8 cellular contexts compared by ENCODE assay signal in the genomic region with DNA sequence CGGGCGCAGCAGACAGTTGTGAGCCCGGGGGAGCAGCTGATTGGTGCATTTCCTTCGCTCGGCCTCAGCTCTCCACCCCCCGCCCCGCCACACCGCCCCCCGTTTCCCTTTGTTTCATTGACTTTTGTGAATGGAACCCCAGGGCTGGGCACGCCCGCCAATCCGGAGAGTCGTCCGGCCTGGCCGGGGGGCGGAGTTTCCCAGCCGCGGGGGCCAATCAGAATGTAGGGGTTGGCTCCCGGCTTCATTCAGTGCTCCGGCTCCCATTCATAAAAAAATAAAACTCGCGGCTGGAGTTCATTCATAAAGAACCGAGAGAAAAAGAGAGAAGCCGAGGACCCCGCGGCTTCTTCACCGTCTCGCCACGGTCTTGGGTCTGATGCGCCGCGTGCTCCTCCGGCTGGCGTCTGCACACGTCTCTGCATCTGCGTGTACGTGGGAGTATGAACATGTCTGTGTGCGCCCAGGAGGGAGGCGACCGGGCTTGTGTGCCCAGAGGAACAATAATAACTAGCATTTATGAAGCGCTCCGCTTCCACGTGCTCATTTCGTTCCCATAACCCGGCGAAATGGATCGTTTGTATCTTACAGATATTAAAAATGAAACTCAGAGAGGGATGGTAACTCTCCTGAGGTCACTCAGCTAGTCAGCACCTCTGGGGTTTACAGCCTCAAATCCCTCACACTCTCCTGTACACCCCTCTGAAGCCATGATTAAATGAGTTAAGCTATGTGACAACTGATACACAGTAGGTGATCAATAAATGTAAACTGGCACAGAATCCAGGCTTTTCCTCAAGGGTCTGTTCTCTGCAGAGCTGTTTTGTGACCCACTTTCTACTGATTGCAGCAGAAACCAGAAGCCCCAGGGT. TPM values are rescaled to one million over a fixed set of nuclear protein-coding genes. Genes with fewer than 3 reads are reported as not detected.
A peak's percentile ranks its signal among the peaks of the same experiment; 100 is the strongest.
DNase-seq lines count a peak whose midpoint lies in the region; ATAC-seq and TF ChIP-seq lines count a peak whose summit lies in the region.

Gene ETV4, minus strand, starts transcription at position 24 of the 872 bp plus-strand sequence. CDS start 723 bp downstream, outside the sequence.

- peaks cover 54% of the 10 kb centered on the region for H3K27me3 Mint-ChIP-seq in T-helper 2 cell treated with Interferon-gamma antibody and Interleukin-4, amounts not matched to agents 5 μg/mL and 100 μg/mL, for 36 hours (ENCODE audit: low read depth)

- H3K4me3 Mint-ChIP-seq in T-helper 2 cell treated with Interferon-gamma antibody and Interleukin-4, amounts not matched to agents 5 μg/mL and 100 μg/mL, for 36 hours = peak within 1 kb of the TSS; percentile 87

- H3K4me3 ChIP-seq in GM06990 (replicated peaks; ENCODE audit: low read depth, low read length) (peak within 1 kb of the TSS; percentile 69), ascending aorta (peak within 1 kb of the TSS; percentile 74 to 78), right atrium auricular region (peak within 1 kb of the TSS; percentile 49 to 67), psoas muscle (peak within 1 kb of the TSS; percentile 68), urinary bladder (ENCODE audit: low read depth, low read length) (peak within 1 kb of the TSS; percentile 51)

- H3K27ac ChIP-seq in ascending aorta (no peak within 1 kb of the TSS), right atrium auricular region (peak within 1 kb of the TSS in 1 of 2 donors; percentile 26), psoas muscle (no peak within 1 kb of the TSS), urinary bladder (ENCODE audit: low read depth) (no peak within 1 kb of the TSS)

- TF ChIP-seq CTCF in GM06990 (IDR thresholded peaks at IDR 0.05; ENCODE audit: insufficient read depth, low read length, poor library complexity, severe bottlenecking) (no peak), ascending aorta (IDR thresholded peaks at IDR 0.05) (no peak), right atrium auricular region (IDR thresholded peaks at IDR 0.05) (no peak), psoas muscle (IDR thresholded peaks at IDR 0.05) (no peak)

- 0 to 1% (median 0%) methylated on average over 45 to 47 of the region's 47 CpGs for WGBS in psoas muscle, 3 donors
- WGBS in urinary bladder = under 1% methylated on average over 47 of the region's 47 CpGs

- H3K36me3 ChIP-seq in GM06990 (ENCODE audit: control insufficient read depth, insufficient read depth, low read length) (no peaks in the 10 kb centered on the region), ascending aorta (no peaks in the 10 kb centered on the region), right atrium auricular region (no peaks in the 10 kb centered on the region), psoas muscle (ENCODE audit: insufficient read depth in 1 of 2, low read depth in 1 of 2) (no peaks in the 10 kb centered on the region), urinary bladder (ENCODE audit: insufficient read depth) (no peaks in the 10 kb centered on the region)

- DNase-seq in GM06990 (ENCODE audit: extremely low read depth, insufficient read length) = peak; percentile 93
- DNase-seq in NCI-H1436 treated with DMSO at 0.1 percent for 48 hours (lab: John Stamatoyannopoulos, UW) = peak; percentile 56
- DNase-seq in T-helper 2 cell treated with Interferon-gamma antibody and Interleukin-4, amounts not matched to agents 5 μg/mL and 100 μg/mL, for 36 hours (ENCODE audit: low spot score) = peak; percentile 93
- peak; percentile 41 to 93 for DNase-seq in ascending aorta (ENCODE audit: low spot score in 2 of 2)
- peak; percentile 90 for DNase-seq in right atrium auricular region (ENCODE audit: low spot score)
- peak; percentile 91 to 92 for DNase-seq in psoas muscle

- H3K27ac Mint-ChIP-seq in T-helper 2 cell treated with Interferon-gamma antibody and Interleukin-4, amounts not matched to agents 5 μg/mL and 100 μg/mL, for 36 hours = no peak within 1 kb of the TSS

- H3K9me3 ChIP-seq in ascending aorta (no peaks in the 10 kb centered on the region), right atrium auricular region (no peaks in the 10 kb centered on the region), psoas muscle (no peaks in the 10 kb centered on the region)

- peaks cover 23% of the 10 kb centered on the region for H3K4me1 Mint-ChIP-seq in T-helper 2 cell treated with Interferon-gamma antibody and Interleukin-4, amounts not matched to agents 5 μg/mL and 100 μg/mL, for 36 hours (ENCODE audit: low read depth)

- ATAC-seq in HG02763 (IDR thresholded peaks at IDR 0.05; ENCODE audit: unreplicated experiment) (peak; percentile 72), psoas muscle (peak; percentile 86 to 98 (median 95))

- no peaks in the 10 kb centered on the region for H3K36me3 Mint-ChIP-seq in T-helper 2 cell treated with Interferon-gamma antibody and Interleukin-4, amounts not matched to agents 5 μg/mL and 100 μg/mL, for 36 hours (ENCODE audit: low read depth)

- H3K9me3 Mint-ChIP-seq in T-helper 2 cell treated with Interferon-gamma antibody and Interleukin-4, amounts not matched to agents 5 μg/mL and 100 μg/mL, for 36 hours = no peaks in the 10 kb centered on the region

- no peaks in the 10 kb centered on the region for H3K27me3 ChIP-seq in GM06990 (replicated peaks; ENCODE audit: control insufficient read depth, insufficient read depth, low read length)
- no peaks in the 10 kb centered on the region for H3K27me3 ChIP-seq in ascending aorta
- H3K27me3 ChIP-seq in right atrium auricular region = no peaks in the 10 kb centered on the region
- peaks cover 0 to 25% (median 8%) of the 10 kb centered on the region in 3 donors for H3K27me3 ChIP-seq in psoas muscle (ENCODE audit: insufficient read depth in 3 of 3, low read length in 2 of 3)

- H3K4me1 ChIP-seq in ascending aorta (peaks cover 2 to 6% of the 10 kb centered on the region in 2 donors), right atrium auricular region (peaks cover 0 to 29% of the 10 kb centered on the region in 2 donors), psoas muscle (peaks cover 8% of the 10 kb centered on the region), urinary bladder (ENCODE audit: insufficient read depth) (peaks cover 4% of the 10 kb centered on the region)

- intact Hi-C loops in ascending aorta (cut with DNase I) (no loop called here), psoas muscle (cut with DNase I) (no loop called here)

RNA-seq across cellular contexts. Expression of gene ETV4, which starts in this region (rescaled TPM):
- total RNA-seq in ascending aorta (not detected), right atrium auricular region (1 to 10 TPM; 3.1 to 5.0 TPM), psoas muscle (under 1 TPM; 0.21 to 0.44 (median 0.27) TPM), urinary bladder (0.95 TPM)
- polyA plus RNA-seq in psoas muscle (under 1 TPM; 0.25 to 0.34 (median 0.31) TPM), urinary bladder (1.2 TPM)

Comparison
In these comparisons a context has a peak if more than half of its experiments do, and no peak if none do; other contexts are left out.
1. Peak in DNase-seq and H3K4me3 ChIP-seq in ascending aorta; RNA of the gene not detected or under 1 TPM.
2. Peak in DNase-seq, ATAC-seq and H3K4me3 ChIP-seq in psoas muscle; RNA of the gene not detected or under 1 TPM.